Comparison of ENCODE assay signal across 10 cellular contexts in the genomic region with DNA sequence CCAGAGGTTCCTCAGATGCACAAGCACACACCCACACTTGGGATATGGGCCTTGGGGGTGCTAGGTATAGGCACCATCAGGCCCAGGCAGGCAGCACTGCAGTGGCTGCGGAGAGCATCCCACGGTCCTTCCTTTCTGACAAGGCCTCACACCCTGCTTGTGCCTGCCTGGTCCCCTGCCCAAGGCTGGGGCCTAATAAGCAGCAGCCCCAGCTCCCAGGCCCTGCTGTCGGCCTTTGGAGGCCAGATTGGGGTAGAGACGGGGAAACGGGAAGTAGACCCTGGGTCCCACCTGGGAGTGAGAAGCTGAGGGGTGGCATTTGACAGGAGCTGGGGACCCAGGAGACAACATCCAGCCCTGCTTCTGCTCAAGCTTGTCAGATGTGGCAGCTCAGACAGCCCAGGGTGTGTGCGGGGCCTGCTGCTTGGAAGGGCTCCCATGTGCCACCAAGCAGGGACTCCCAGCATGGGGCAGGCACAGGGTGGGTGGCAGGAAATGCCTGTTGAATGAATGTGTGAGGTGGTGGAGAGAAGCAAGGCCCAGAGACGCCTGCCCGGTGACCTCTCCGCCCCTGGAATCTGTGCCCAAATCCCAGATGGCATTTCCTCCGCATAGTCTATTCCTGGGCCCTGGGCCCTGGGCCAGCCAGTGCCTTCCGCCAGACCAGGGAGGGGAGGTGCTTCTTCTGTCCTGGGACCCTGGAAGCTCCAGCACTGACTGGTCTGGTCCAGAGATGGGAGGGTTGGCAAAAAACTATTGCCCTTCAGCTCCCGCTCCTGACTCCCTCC. TPM values are rescaled to one million over a fixed set of nuclear protein-coding genes. Genes with fewer than 3 reads are reported as not detected.
A peak's percentile ranks its signal among the peaks of the same experiment; 100 is the strongest.
DNase-seq lines count a peak whose midpoint lies in the region; ATAC-seq and TF ChIP-seq lines count a peak whose summit lies in the region.
"Had no signal": no experiment of that assay in that cellular context is flagged by ENCODE, and none has a peak within 500 bp of the region (broad histone marks: within the 10 kb centered on the region; RNA-seq: fewer than 3 reads in every experiment).

No MANE protein-coding gene starts in this region.

- ATAC-seq in left ventricle myocardium superior (peak; percentile 79), aorta (ENCODE audit: low FRiP score) (peak; percentile 76)

- WGBS in aorta, 2 donors, result 9 to 10% methylated on average over 12 of the region's 12 CpGs

- no peak overlapping the region for H3K4me3 ChIP-seq in aorta (ENCODE audit: low read length in 2 of 2)

- no peaks in the 10 kb centered on the region for H3K27me3 ChIP-seq in aorta (ENCODE audit: control insufficient read depth in 1 of 2, insufficient read depth in 2 of 2, low read length in 1 of 2)

- peak; percentile 69 for DNase-seq in HK-2 (ENCODE audit: unreplicated experiment)
- DNase-seq in amniotic stem cell (lab: John Stamatoyannopoulos, UW), result peak; percentile 31
- peak; percentile 63 for DNase-seq in left ventricle myocardium superior
- DNase-seq in aorta, result peak; percentile 93 to 96
- DNase-seq in GM13977 (ENCODE audit: low spot score), result no peak
- DNase-seq in SHP77 (lab: John Stamatoyannopoulos, UW), result no peak
- no peak for DNase-seq in cerebellar nuclear complex (lab: John Stamatoyannopoulos, UW)
- DNase-seq: activated CD4-positive, CD25-positive, alpha-beta regulatory T cell; NCI-H1694 treated with DMSO at 0.1 percent for 48 hours had no signal

- intact Hi-C loops in left ventricle myocardium superior (cut with micrococcal nuclease) (no loop called here), aorta (cut with DNase I) (no loop called here)

- no peaks in the 10 kb centered on the region for H3K4me1 ChIP-seq in aorta (ENCODE audit: control insufficient read depth in 1 of 2, insufficient read depth in 2 of 2, low read length in 2 of 2)

- no peaks in the 10 kb centered on the region for H3K36me3 ChIP-seq in aorta (ENCODE audit: control insufficient read depth in 1 of 2, insufficient read depth in 2 of 2, low read length in 1 of 2)

- no peak for TF ChIP-seq CTCF in GM13977 (IDR thresholded peaks at IDR 0.05; ENCODE audit: extremely low read depth, insufficient read depth, missing control alignments)

- H3K27ac ChIP-seq in aorta (ENCODE audit: low read depth in 1 of 2, low read length in 2 of 2), result peak overlapping the region; percentile 88 to 93

- in situ Hi-C loops in GM13977 (cut with MboI; ENCODE audit: low pct_unique_long_range_greater_than_20kb, low sequenced_read_pairs, unreplicated experiment), result no loop called here

- no peaks in the 10 kb centered on the region for H3K9me3 ChIP-seq in aorta (ENCODE audit: control insufficient read depth, low read length)

RNA-seq across cellular contexts. Expression of gene CST6, which starts 3.5 kb away (rescaled TPM):
- total RNA-seq in left ventricle myocardium superior (not detected), aorta (10 to 100 TPM in 1 of 2 donors, 1 to 10 TPM in 1; 6.6 to 14.0 TPM)
- polyA plus RNA-seq in aorta, result 10 to 100 TPM; 19.0 to 28.0 TPM
- total RNA-seq: progenitor cell of endocrine pancreas had no signal

RNA-seq across cellular contexts. Expression of gene CATSPER1, which starts 11.0 kb away (rescaled TPM):
- total RNA-seq in left ventricle myocardium superior, result not detected
- 1 to 10 TPM; 1.0 to 1.2 TPM for total RNA-seq in aorta
- under 1 TPM in 1 of 2 donors, not detected in 1; 0.10 TPM for polyA plus RNA-seq in aorta
- total RNA-seq: progenitor cell of endocrine pancreas had no signal

RNA-seq across cellular contexts. Expression of gene BANF1, which starts 13.0 kb away (rescaled TPM):
- total RNA-seq in left ventricle myocardium superior (238 TPM), aorta (100 to 1,000 TPM; 136 to 145 TPM)
- polyA plus RNA-seq in aorta, result 100 to 1,000 TPM; 156 to 187 TPM

RNA-seq across cellular contexts. Expression of gene EIF1AD, which starts 13.3 kb away (rescaled TPM):
- total RNA-seq in left ventricle myocardium superior (22.8 TPM), aorta (10 to 100 TPM; 28.7 to 35.0 TPM)
- 10 to 100 TPM in 1 of 2 donors, 1 to 10 TPM in 1; 8.4 to 16.2 TPM for polyA plus RNA-seq in aorta

RNA-seq across cellular contexts. Expression of gene GAL3ST3, which starts 33.7 kb away (rescaled TPM):
- total RNA-seq in left ventricle myocardium superior (3.5 TPM), aorta (not detected)
- polyA plus RNA-seq in aorta, result not detected

Comparison
In these comparisons a context has a peak if more than half of its experiments do, and no peak if none do; other contexts are left out.
1. DNase-seq: peak in HK-2 (single experiment), amniotic stem cell (single experiment), left ventricle myocardium superior (single experiment) and aorta (2 of 2); none in GM13977 (single experiment), SHP77 (0 of 2) and cerebellar nuclear complex (0 of 2).